Comparison of ENCODE assay signal across 8 cellular contexts in the genomic region with DNA sequence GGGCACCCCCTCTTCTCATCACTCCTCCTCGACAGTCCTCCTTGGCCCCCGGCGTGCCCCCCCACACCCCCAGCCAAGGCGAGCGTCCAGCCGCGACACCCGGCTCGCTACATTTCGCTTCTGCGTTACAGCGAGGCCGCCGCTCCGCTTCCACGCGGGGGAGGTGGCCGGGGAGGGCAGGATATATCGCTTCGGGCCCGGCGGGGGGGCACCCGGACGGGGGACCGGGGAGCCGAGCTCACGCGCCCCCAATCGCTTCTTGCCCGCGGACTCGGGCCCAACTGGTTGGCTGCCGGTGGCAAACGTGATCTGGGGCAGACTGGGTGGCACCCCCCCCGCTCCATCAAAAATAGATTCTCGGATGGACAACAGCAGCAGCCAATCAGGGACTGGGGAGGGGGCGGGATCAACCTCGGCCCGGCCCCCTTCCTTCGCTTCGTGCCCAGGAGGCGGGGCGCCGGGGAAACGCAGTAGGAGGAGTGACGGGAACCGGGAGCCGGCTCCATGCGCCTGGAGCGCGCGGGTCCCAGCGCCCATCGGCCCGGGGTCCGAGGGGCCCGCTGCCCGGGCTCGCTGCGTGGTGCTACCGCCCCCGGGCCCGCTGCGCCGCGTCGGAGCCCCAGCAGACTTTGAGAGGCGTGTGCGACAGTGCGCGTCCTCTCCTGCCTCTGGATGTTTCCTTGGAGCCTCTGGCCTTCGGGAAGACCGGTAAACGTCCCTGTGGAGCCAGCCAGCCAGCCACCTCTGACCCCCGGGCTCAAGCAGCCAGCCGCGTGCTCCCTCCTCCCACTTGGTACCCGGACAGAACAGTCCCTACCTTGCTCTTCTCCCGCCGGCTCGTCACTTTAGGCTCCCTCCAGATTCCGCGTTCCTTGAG. TPM values are rescaled to one million over a fixed set of nuclear protein-coding genes. Genes with fewer than 3 reads are reported as not detected.
DNase-seq lines count a peak whose midpoint lies in the region; ATAC-seq and TF ChIP-seq lines count a peak whose summit lies in the region.

SLC41A1 (minus strand) TSS at position 321 of the 877 bp plus-strand sequence. CDS start 2,757 bp downstream, outside the sequence.

- BruUV-seq in Calu3 (replicated peaks; lab: Mats Ljungman, UMichigan), result no TSS peak
- no TSS peak for BruUV-seq in PC-9 (replicated peaks; lab: Mats Ljungman, UMichigan)

- CTCF ChIA-PET in Calu3 (lab: Charles Lee) (interaction anchor here (0.6 to 1.8 kb wide), 3 partner anchors 30 to 164 kb away, joined by 3 to 5 read pairs (median 5); partner anchors contain the start of gene PM20D1), PC-9 (lab: Charles Lee) (interaction anchor here (0.7 kb wide), 1 partner anchor 164 kb away, joined by 5 read pairs; no protein-coding TSS in a partner anchor)

- POLR2A ChIA-PET in PC-9 (lab: Charles Lee; ENCODE audit: unreplicated experiment), result no interaction called here

- peaks cover 14% of the 10 kb centered on the region for H3K4me1 ChIP-seq in PC-9 (replicated peaks; ENCODE audit: insufficient read depth)
- H3K4me1 ChIP-seq in mononuclear cell (ENCODE audit: insufficient read depth, low read length), result peaks cover 33% of the 10 kb centered on the region

- H3K79me2 ChIP-seq in PC-9 (ENCODE audit: low read depth), result peaks cover 28% of the 10 kb centered on the region; the same call in 1 of the 2 replicates

- no peaks in the 10 kb centered on the region for H3F3A ChIP-seq in PC-9 (ENCODE audit: insufficient read depth, low read depth)

- H3K4me1 Mint-ChIP-seq in Calu3 (ENCODE audit: low read depth, unreplicated experiment), result peaks cover 30% of the 10 kb centered on the region

- H3K4me3 ChIP-seq in PC-9 (peak within 1 kb of the TSS; percentile 80), mononuclear cell (ENCODE audit: low read length) (peak within 1 kb of the TSS; percentile 70)

- H3K27ac ChIP-seq in PC-9, result peak within 1 kb of the TSS; percentile 32

- no peaks in the 10 kb centered on the region for H3K9me3 Mint-ChIP-seq in Calu3 (ENCODE audit: low read depth, unreplicated experiment)

- H3K9me3 ChIP-seq in PC-9 (ENCODE audit: insufficient read depth, low read depth) (no peaks in the 10 kb centered on the region), mononuclear cell (ENCODE audit: low read depth, low read length) (no peaks in the 10 kb centered on the region)

- TF ChIP-seq CTCF in Calu3 (IDR thresholded peaks at IDR 0.05; ENCODE audit: unreplicated experiment) (no peak), PC-9 (conservative IDR thresholded peaks at IDR 0.05) (no peak)

- peak within 1 kb of the TSS; percentile 87 for H3K4me2 ChIP-seq in PC-9

- DNase-seq in Calu3 (peak; percentile 93), KG1 (lab: John Stamatoyannopoulos, UW) (peak; percentile 37), PC-9 (peak; percentile 78 to 89), activated T-cell treated with anti-CD3 and anti-CD28 coated beads for 4 hours (peak; percentile 87), epidermal melanocyte (ENCODE audit: insufficient read length, low spot score) (peak; percentile 94)
- peak; percentile 81 to 86 for DNase-seq in stimulated activated CD8-positive, alpha-beta memory T cell treated with anti-CD3 and anti-CD28 coated beads, Interleukin-2, amount 100 ng/mL, for 48 hours (ENCODE audit: low read depth in 2 of 2)

- H3K36me3 ChIP-seq in PC-9 (ENCODE audit: low read depth), result peaks cover 9% of the 10 kb centered on the region; the same call in 1 of the 2 replicates

- peak within 1 kb of the TSS; percentile 92 for H3K4me3 Mint-ChIP-seq in Calu3 (ENCODE audit: low read depth, unreplicated experiment)

- no peaks in the 10 kb centered on the region for H3K27me3 ChIP-seq in PC-9 (ENCODE audit: insufficient read depth, low read depth)
- H3K27me3 ChIP-seq in mononuclear cell (ENCODE audit: insufficient read depth, low read length), result peaks cover 13% of the 10 kb centered on the region

- H3K27ac Mint-ChIP-seq in Calu3 (ENCODE audit: unreplicated experiment), result peak within 1 kb of the TSS; percentile 75

- H3K36me3 Mint-ChIP-seq in Calu3 (ENCODE audit: insufficient read depth, unreplicated experiment), result peaks cover 25% of the 10 kb centered on the region

- no peaks in the 10 kb centered on the region for H3K27me3 Mint-ChIP-seq in Calu3 (ENCODE audit: unreplicated experiment)

- peak within 1 kb of the TSS; percentile 97 for H2AFZ ChIP-seq in PC-9

- H4K20me1 ChIP-seq in PC-9 (ENCODE audit: insufficient read depth), result no peaks in the 10 kb centered on the region

- ATAC-seq in GM21619 (IDR thresholded peaks at IDR 0.05; ENCODE audit: unreplicated experiment), result peak; percentile 88

- H3K9me2 ChIP-seq in PC-9 (ENCODE audit: insufficient read depth), result no peaks in the 10 kb centered on the region; the same call in 1 of the 2 replicates

- intact Hi-C loops in Calu3 (cut with micrococcal nuclease; ENCODE audit: unreplicated experiment) (loop anchor here (5.0 kb wide), 1 partner anchor 94 kb away; no protein-coding TSS in a partner anchor), PC-9 (cut with micrococcal nuclease; ENCODE audit: unreplicated experiment) (loop anchor here (1.0 to 5.0 kb wide), 3 partner anchors 64 to 94 kb away; no protein-coding TSS in a partner anchor)

RNA-seq across cellular contexts. Expression of gene SLC41A1, which starts in this region (rescaled TPM):
- total RNA-seq in Calu3 (2022) (27.8 and 31.9 TPM in 2 replicates), PC-9 (2021) (26.5 and 34.5 TPM in 2 replicates), mononuclear cell (16.1 TPM)

Comparison
In these comparisons a context has a peak if more than half of its experiments do, and no peak if none do; other contexts are left out.
1. Peak in every context shown above with its lines: DNase-seq, ATAC-seq, H3K4me3 ChIP-seq and H3K27ac ChIP-seq.
2. DNase-seq: peak in every context shown above with its lines; median percentile 94 in epidermal melanocyte; 93 in Calu3; 87 in activated T-cell treated with anti-CD3 and anti-CD28 coated beads for 4 hours; 84 in PC-9; 84 in stimulated activated CD8-positive, alpha-beta memory T cell treated with anti-CD3 and anti-CD28 coated beads, Interleukin-2, amount 100 ng/mL, for 48 hours; 37 in KG1.